In genomic region chr21:35203093-35204021, GRCh38 we compare ENCODE assay signal across 1 cellular context.
TF ChIP-seq lines count a peak whose summit lies in the region.

No MANE protein-coding gene starts in this region.

TF ChIP-seq in GM12878, 131 proteins besides CTCF, POLR2A, EP300 and RAD21 (continued from another document):
- TF ChIP-seq, protein P1, sequence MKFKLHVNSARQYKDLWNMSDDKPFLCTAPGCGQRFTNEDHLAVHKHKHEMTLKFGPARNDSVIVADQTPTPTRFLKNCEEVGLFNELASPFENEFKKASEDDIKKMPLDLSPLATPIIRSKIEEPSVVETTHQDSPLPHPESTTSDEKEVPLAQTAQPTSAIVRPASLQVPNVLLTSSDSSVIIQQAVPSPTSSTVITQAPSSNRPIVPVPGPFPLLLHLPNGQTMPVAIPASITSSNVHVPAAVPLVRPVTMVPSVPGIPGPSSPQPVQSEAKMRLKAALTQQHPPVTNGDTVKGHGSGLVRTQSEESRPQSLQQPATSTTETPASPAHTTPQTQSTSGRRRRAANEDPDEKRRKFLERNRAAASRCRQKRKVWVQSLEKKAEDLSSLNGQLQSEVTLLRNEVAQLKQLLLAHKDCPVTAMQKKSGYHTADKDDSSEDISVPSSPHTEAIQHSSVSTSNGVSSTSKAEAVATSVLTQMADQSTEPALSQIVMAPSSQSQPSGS (IDR thresholded peaks at IDR 0.05; ENCODE audit: low read length), result no peak
- TF ChIP-seq BRCA1 (IDR thresholded peaks at IDR 0.05; ENCODE audit: low read depth, low read length), result no peak
- TF ChIP-seq CBFB (IDR thresholded peaks at IDR 0.05; ENCODE audit: low read depth), result no peak
- no peak for TF ChIP-seq RUNX3 (IDR thresholded peaks at IDR 0.05; ENCODE audit: low read length)
- no peak for TF ChIP-seq HSF1 (IDR thresholded peaks at IDR 0.05; ENCODE audit: low read depth, low read length)
